In genomic region chr3:192010490-192010889, GRCh38 we compare ENCODE assay signal across 31 cellular contexts.
"Had no signal": no experiment of that assay in that cellular context is flagged by ENCODE, and none has a peak within 500 bp of the region (broad histone marks: within the 10 kb centered on the region; RNA-seq: fewer than 3 reads in every experiment).

No MANE protein-coding gene starts in this region.

- DNase-seq: activated B cell treated with CpG ODN at 0.5 μM for 24 hours; activated CD4-positive, alpha-beta memory T cell treated with anti-CD3 and anti-CD28 coated beads, Interleukin-2, amount 10 ng/mL, durations not matched to agents 7 days and 5 days; activated CD4-positive, alpha-beta T cell treated with anti-CD3 and anti-CD28 coated beads for 4 hours; activated CD4-positive, alpha-beta T cell treated with anti-CD3 and anti-CD28 coated beads, Interleukin-2, amount 50 U/mL, for 1 hour; activated CD4-positive, CD25-positive, alpha-beta regulatory T cell treated with anti-CD3 and anti-CD28 coated beads, Interleukin-2, amount 50 U/mL, for 72 hours; activated CD8-positive, alpha-beta memory T cell treated with anti-CD3 and anti-CD28 coated beads for 24 hours; activated CD8-positive, alpha-beta memory T cell treated with anti-CD3 and anti-CD28 coated beads, Interleukin-2, amount 10 ng/mL, durations not matched to agents 7 days and 5 days; activated CD8-positive, alpha-beta memory T cell treated with anti-CD3 and anti-CD28 coated beads, Interleukin-2, amount 50 U/mL, for 48 hours; activated effector memory CD4-positive, alpha-beta T cell treated with Interleukin-2 at 50 U/mL for 16 hours; activated naive CD4-positive, alpha-beta T cell treated with anti-CD3 and anti-CD28 coated beads, Interleukin-2, amount 10 ng/mL, durations not matched to agents 7 days and 5 days; activated naive CD8-positive, alpha-beta T cell treated with anti-CD3 and anti-CD28 coated beads, Interleukin-2, amount 50 U/mL, for 24 hours; activated T-cell treated with anti-CD3 and anti-CD28 coated beads, Interleukin-2, amount 50 U/mL, for 48 hours; caudate nucleus; cerebellar nuclear complex; Kasumi-1; KG1; MM.1S; MV-4-11; NCI-H1105; NCI-H1417 treated with DMSO at 0.1 percent for 48 hours; NCI-H187 treated with DMSO at 0.1 percent for 48 hours; NCI-H2171 treated with DMSO at 0.1 percent for 48 hours; NCI-H446; NCI-H524 treated with DMSO at 0.1 percent for 48 hours; PC-9; SIG-M5; T-helper 1 cell; T-helper 2 cell; T-helper 9 cell had no signal

- H3K27ac ChIP-seq: PC-9, RWPE1, VCaP had no signal

- H3K4me3 ChIP-seq: PC-9 had no signal

- H3K4me2 ChIP-seq: PC-9 had no signal

- H2AFZ ChIP-seq: PC-9 had no signal
